15 cellular contexts compared by ENCODE assay signal in genomic region chr22:48258108-48258705, GRCh38.
"Had no signal": no experiment of that assay in that cellular context is flagged by ENCODE, and none has a peak within 500 bp of the region (broad histone marks: within the 10 kb centered on the region; RNA-seq: fewer than 3 reads in every experiment).

No MANE protein-coding gene starts in this region.

- H3K36me3 ChIP-seq: left lung, right lobe of liver, thyroid gland had no signal

- ATAC-seq: activated naive CD4-positive, alpha-beta T cell treated with anti-CD3 and anti-CD28 coated beads, Interleukin-2, amount 50 U/mL, for 72 hours; esophagus mucosa; right lobe of liver; T-cell had no signal

- DNase-seq: activated CD4-positive, alpha-beta memory T cell treated with anti-CD3 and anti-CD28 coated beads for 36 hours; activated CD4-positive, alpha-beta T cell treated with anti-CD3 and anti-CD28 coated beads for 1 hour; activated T-cell treated with anti-CD3 and anti-CD28 coated beads, Interleukin-2, amount 50 U/mL, for 24 hours; kidney; mesenchymal stem cell; right lobe of liver; T-cell; T-helper 9 cell; thyroid gland had no signal

- H3K4me1 Mint-ChIP-seq: T-cell had no signal

- H3K4me3 ChIP-seq: hepatocyte, left lung, right lobe of liver, smooth muscle cell, thyroid gland had no signal

- H3K27ac Mint-ChIP-seq: activated CD4-positive, alpha-beta memory T cell treated with anti-CD3 and anti-CD28 coated beads for 36 hours; activated naive CD4-positive, alpha-beta T cell treated with anti-CD3 and anti-CD28 coated beads, Interleukin-2, amount 50 U/mL, for 72 hours; activated T-cell treated with anti-CD3 and anti-CD28 coated beads, Interleukin-2, amount 50 U/mL, for 24 hours; T-cell had no signal

- H3K9me3 Mint-ChIP-seq: activated CD4-positive, alpha-beta memory T cell treated with anti-CD3 and anti-CD28 coated beads for 36 hours; activated naive CD4-positive, alpha-beta T cell treated with anti-CD3 and anti-CD28 coated beads, Interleukin-2, amount 50 U/mL, for 72 hours; activated T-cell treated with anti-CD3 and anti-CD28 coated beads, Interleukin-2, amount 50 U/mL, for 24 hours; nephron; T-cell had no signal

- H3K27me3 ChIP-seq: right lobe of liver, thyroid gland had no signal

- H3K4me3 Mint-ChIP-seq: activated CD4-positive, alpha-beta memory T cell treated with anti-CD3 and anti-CD28 coated beads for 36 hours; activated T-cell treated with anti-CD3 and anti-CD28 coated beads, Interleukin-2, amount 50 U/mL, for 24 hours; nephron; T-cell had no signal

- H3K27ac ChIP-seq: hepatocyte, left lung, right lobe of liver, thyroid gland had no signal

- H3K4me1 ChIP-seq: right lobe of liver had no signal

- H3K36me3 Mint-ChIP-seq: activated CD4-positive, alpha-beta memory T cell treated with anti-CD3 and anti-CD28 coated beads for 36 hours; activated naive CD4-positive, alpha-beta T cell treated with anti-CD3 and anti-CD28 coated beads, Interleukin-2, amount 50 U/mL, for 72 hours; T-cell had no signal

- H3K9me3 ChIP-seq: left lung, right lobe of liver, thyroid gland had no signal
